ENCODE assay signal across 9 cellular contexts in the genomic region with DNA sequence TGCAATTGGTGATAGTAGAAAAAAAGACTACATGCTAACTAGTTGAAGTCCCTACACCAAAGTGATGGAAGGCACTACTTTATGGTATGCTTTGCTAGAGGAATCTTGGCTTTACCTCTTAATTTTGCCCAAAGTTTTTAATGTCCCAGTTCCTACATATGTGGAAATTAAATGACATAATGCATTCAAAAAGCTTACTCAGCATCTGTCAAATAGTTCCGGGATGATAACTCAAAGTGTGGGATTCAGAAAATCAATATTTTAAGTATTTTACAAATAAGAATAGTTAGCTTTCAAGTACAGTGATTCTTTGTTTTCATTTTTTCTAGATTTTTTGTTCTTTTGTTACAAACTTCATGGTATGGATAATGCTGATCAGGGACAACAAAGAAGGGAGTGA.
"Had no signal": no experiment of that assay in that cellular context is flagged by ENCODE, and none has a peak within 500 bp of the region (broad histone marks: within the 10 kb centered on the region; RNA-seq: fewer than 3 reads in every experiment).

No MANE protein-coding gene starts in this region.

- H2AFZ ChIP-seq: GM23248 had no signal

- H3K27ac ChIP-seq: GM23248 had no signal

- ATAC-seq: HCT116 had no signal

- H3K27ac Mint-ChIP-seq: H9, HFFc6 had no signal

- H3K36me3 ChIP-seq: HAP-1 had no signal

- DNase-seq: GM23248, GOT3, H7, H9, HFFc6 had no signal

- H3K9ac ChIP-seq: GM23248 had no signal

- H3K4me3 ChIP-seq: GM23248, HAP-1 had no signal

- FAIRE-seq: H1, H54 had no signal

- H3K4me3 Mint-ChIP-seq: H9, HFFc6 had no signal

- H3K9me3 ChIP-seq: HAP-1 had no signal
